ENCODE assay signal across 16 cellular contexts in genomic region chr11:75771646-75772410, GRCh38. TPM values are rescaled to one million over a fixed set of nuclear protein-coding genes. Genes with fewer than 3 reads are reported as not detected.
DNase-seq lines count a peak whose midpoint lies in the region; ATAC-seq lines count a peak whose summit lies in the region.
"Had no signal": no experiment of that assay in that cellular context is flagged by ENCODE, and none has a peak within 500 bp of the region (broad histone marks: within the 10 kb centered on the region; RNA-seq: fewer than 3 reads in every experiment).

No MANE protein-coding gene starts in this region.

- H3K36me3 Mint-ChIP-seq in dendritic cell treated with granulocyte-macrophage colony-stimulating factor and Interleukin-4, amounts not matched to agents 40 ng/mL and 50 ng/mL, for 4 days (ENCODE audit: low read depth): no peaks in the 10 kb centered on the region

- H3K27me3 Mint-ChIP-seq in dendritic cell treated with granulocyte-macrophage colony-stimulating factor and Interleukin-4, amounts not matched to agents 40 ng/mL and 50 ng/mL, for 4 days: peaks cover 28% of the 10 kb centered on the region

- in situ Hi-C loops in Caki2 (cut with HindIII; ENCODE audit: low pct_unique_long_range_greater_than_20kb, low sequenced_read_pairs): no loop called here

- no peak overlapping the region for H3K4me3 Mint-ChIP-seq in dendritic cell treated with granulocyte-macrophage colony-stimulating factor and Interleukin-4, amounts not matched to agents 40 ng/mL and 50 ng/mL, for 4 days
- H3K4me3 Mint-ChIP-seq: activated CD8-positive, alpha-beta T cell treated with anti-CD3 and anti-CD28 coated beads for 36 hours had no signal

- peaks cover 88% of the 10 kb centered on the region for H3K4me1 Mint-ChIP-seq in dendritic cell treated with granulocyte-macrophage colony-stimulating factor and Interleukin-4, amounts not matched to agents 40 ng/mL and 50 ng/mL, for 4 days (ENCODE audit: low read depth)

- ATAC-seq in HG02884 (IDR thresholded peaks at IDR 0.05; ENCODE audit: unreplicated experiment): no peak
- no peak for ATAC-seq in GM21390 (IDR thresholded peaks at IDR 0.05; ENCODE audit: unreplicated experiment)
- ATAC-seq: activated CD8-positive, alpha-beta T cell treated with anti-CD3 and anti-CD28 coated beads for 36 hours; HCT116 had no signal

- DNase-seq in Caki2 (ENCODE audit: low read depth): peak; percentile 2
- DNase-seq in NCI-H226: peak; percentile 41
- DNase-seq in posterior vena cava (ENCODE audit: low spot score): peak; percentile 83
- DNase-seq in GF-D8 (lab: John Stamatoyannopoulos, UW): no peak
- DNase-seq in DMS153 treated with DMSO at 0.1 percent for 48 hours (lab: John Stamatoyannopoulos, UW; ENCODE audit: unreplicated experiment): no peak
- DNase-seq: activated CD8-positive, alpha-beta T cell treated with anti-CD3 and anti-CD28 coated beads for 36 hours; amniotic stem cell; DND-41; NCI-H187; SHP77 treated with DMSO at 0.1 percent for 48 hours; stimulated activated CD4-positive, alpha-beta T cell treated with anti-CD3 and anti-CD28 coated beads, Interleukin-2, amount 100 ng/mL, for 24 hours had no signal

- intact Hi-C loops in dendritic cell treated with granulocyte-macrophage colony-stimulating factor and Interleukin-4, amounts not matched to agents 40 ng/mL and 50 ng/mL, for 4 days (cut with micrococcal nuclease): no loop called here
- intact Hi-C loops in posterior vena cava (cut with DNase I): no loop called here

- H3K9me3 Mint-ChIP-seq in dendritic cell treated with granulocyte-macrophage colony-stimulating factor and Interleukin-4, amounts not matched to agents 40 ng/mL and 50 ng/mL, for 4 days: no peaks in the 10 kb centered on the region
- H3K9me3 Mint-ChIP-seq: activated CD8-positive, alpha-beta T cell treated with anti-CD3 and anti-CD28 coated beads for 36 hours had no signal

- peak overlapping the region; percentile 51 for H3K27ac Mint-ChIP-seq in dendritic cell treated with granulocyte-macrophage colony-stimulating factor and Interleukin-4, amounts not matched to agents 40 ng/mL and 50 ng/mL, for 4 days
- H3K27ac Mint-ChIP-seq: activated CD8-positive, alpha-beta T cell treated with anti-CD3 and anti-CD28 coated beads for 36 hours had no signal

RNA-seq across cellular contexts. Expression of gene DGAT2, which starts 3.2 kb away (rescaled TPM):
- total RNA-seq in Caki2 (2014; rRNA removed; shearing (Covaris generic); ENCODE audit: low replicate concordance): 0.17 and 13.2 TPM in 2 replicates
- 1 to 10 TPM; 2.1 to 3.4 TPM for total RNA-seq in posterior vena cava

RNA-seq across cellular contexts. Expression of gene UVRAG, which starts 43.2 kb away (rescaled TPM):
- 6.9 and 9.2 TPM in 2 replicates for total RNA-seq in Caki2 (2014; rRNA removed; shearing (Covaris generic); ENCODE audit: low replicate concordance)
- total RNA-seq in posterior vena cava: 10 to 100 TPM; 27.0 to 27.8 TPM

RNA-seq across cellular contexts. Expression of gene MOGAT2, which starts 54.2 kb away (rescaled TPM):
- total RNA-seq in Caki2 (2014; rRNA removed; shearing (Covaris generic); ENCODE audit: low replicate concordance): not detected in 2 replicates
- not detected for total RNA-seq in posterior vena cava
- total RNA-seq: activated CD8-positive, alpha-beta T cell treated with anti-CD3 and anti-CD28 coated beads for 36 hours; tibial nerve had no signal

Comparison
In these comparisons a context has a peak if more than half of its experiments do, and no peak if none do; other contexts are left out.
1. DNase-seq: peak in Caki2 (single experiment), NCI-H226 (single experiment) and posterior vena cava (single experiment); none in GF-D8 (single experiment) and DMS153 treated with DMSO at 0.1 percent for 48 hours (single experiment).